ENCODE assay signal across 1 cellular context in the genomic region with DNA sequence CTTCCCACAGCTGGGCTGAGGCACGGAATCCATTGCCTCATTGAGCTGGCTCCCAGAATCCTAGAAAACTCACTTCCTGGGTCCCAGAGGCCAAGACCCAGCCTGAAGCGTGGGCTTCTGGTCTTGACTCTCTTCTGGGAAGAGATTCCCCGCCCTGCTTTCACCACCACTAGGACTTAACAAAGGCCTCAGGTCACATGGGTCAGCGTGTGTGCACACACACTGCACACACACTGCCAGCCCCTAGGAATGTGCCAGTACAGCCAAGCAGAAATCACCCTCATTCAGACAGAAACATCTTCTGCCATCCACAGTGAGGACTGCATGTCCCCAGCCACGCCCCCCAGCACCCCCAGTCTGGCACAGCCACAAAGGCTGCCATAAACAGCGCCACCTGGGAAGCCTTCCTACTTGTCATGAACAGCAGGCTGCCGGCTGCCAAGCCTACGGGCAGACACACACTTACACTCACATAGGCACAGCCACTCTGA.
TF ChIP-seq lines count a peak whose summit lies in the region.

No MANE protein-coding gene starts in this region.

TF ChIP-seq in GM23338, 12 proteins besides CTCF, POLR2A, EP300 and RAD21 (continued from another document):
- TF ChIP-seq, protein P1, sequence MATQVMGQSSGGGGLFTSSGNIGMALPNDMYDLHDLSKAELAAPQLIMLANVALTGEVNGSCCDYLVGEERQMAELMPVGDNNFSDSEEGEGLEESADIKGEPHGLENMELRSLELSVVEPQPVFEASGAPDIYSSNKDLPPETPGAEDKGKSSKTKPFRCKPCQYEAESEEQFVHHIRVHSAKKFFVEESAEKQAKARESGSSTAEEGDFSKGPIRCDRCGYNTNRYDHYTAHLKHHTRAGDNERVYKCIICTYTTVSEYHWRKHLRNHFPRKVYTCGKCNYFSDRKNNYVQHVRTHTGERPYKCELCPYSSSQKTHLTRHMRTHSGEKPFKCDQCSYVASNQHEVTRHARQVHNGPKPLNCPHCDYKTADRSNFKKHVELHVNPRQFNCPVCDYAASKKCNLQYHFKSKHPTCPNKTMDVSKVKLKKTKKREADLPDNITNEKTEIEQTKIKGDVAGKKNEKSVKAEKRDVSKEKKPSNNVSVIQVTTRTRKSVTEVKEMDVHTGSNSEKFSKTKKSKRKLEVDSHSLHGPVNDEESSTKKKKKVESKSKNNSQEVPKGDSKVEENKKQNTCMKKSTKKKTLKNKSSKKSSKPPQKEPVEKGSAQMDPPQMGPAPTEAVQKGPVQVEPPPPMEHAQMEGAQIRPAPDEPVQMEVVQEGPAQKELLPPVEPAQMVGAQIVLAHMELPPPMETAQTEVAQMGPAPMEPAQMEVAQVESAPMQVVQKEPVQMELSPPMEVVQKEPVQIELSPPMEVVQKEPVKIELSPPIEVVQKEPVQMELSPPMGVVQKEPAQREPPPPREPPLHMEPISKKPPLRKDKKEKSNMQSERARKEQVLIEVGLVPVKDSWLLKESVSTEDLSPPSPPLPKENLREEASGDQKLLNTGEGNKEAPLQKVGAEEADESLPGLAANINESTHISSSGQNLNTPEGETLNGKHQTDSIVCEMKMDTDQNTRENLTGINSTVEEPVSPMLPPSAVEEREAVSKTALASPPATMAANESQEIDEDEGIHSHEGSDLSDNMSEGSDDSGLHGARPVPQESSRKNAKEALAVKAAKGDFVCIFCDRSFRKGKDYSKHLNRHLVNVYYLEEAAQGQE (IDR thresholded peaks at IDR 0.05; ENCODE audit: unreplicated experiment): no peak
- no peak for TF ChIP-seq ZNF331 (CRISPR knock-in tag; IDR thresholded peaks at IDR 0.05; ENCODE audit: low read depth)
- no peak for TF ChIP-seq STAT1 (IDR thresholded peaks at IDR 0.05; ENCODE audit: unreplicated experiment)
- TF ChIP-seq NANOG (IDR thresholded peaks at IDR 0.05; ENCODE audit: borderline replicate concordance): no peak
TF ChIP-seq in GM23338: peak in this region for 0.
